In genomic region chr6:64227868-64228267, GRCh38 we compare ENCODE assay signal across 27 cellular contexts.
"Had no signal": no experiment of that assay in that cellular context is flagged by ENCODE, and none has a peak within 500 bp of the region (broad histone marks: within the 10 kb centered on the region; RNA-seq: fewer than 3 reads in every experiment).

No MANE protein-coding gene starts in this region.

- H3K4me3 ChIP-seq: left lung, lower lobe of right lung, neural progenitor cell, ovary, right atrium auricular region, right lobe of liver, smooth muscle cell, suprapubic skin, thoracic aorta, tibial artery, upper lobe of right lung had no signal

- H3K27ac ChIP-seq: left lung, lower lobe of right lung, neural progenitor cell, neutrophil, ovary, right atrium auricular region, right lobe of liver, suprapubic skin, thoracic aorta, tibial artery, upper lobe of right lung had no signal

- H3K9ac ChIP-seq: neural progenitor cell had no signal

- H3K36me3 ChIP-seq: left lung, lower lobe of right lung, neural progenitor cell, neutrophil, ovary, right atrium auricular region, right lobe of liver, suprapubic skin, thoracic aorta, tibial artery, upper lobe of right lung had no signal

- H3K9me3 ChIP-seq: left lung, lower lobe of right lung, neutrophil, ovary, right atrium auricular region, right lobe of liver, suprapubic skin, thoracic aorta, tibial artery, upper lobe of right lung had no signal

- H3K27me3 ChIP-seq: left lung, neural progenitor cell, neutrophil, ovary, right atrium auricular region, right lobe of liver, suprapubic skin, tibial artery, upper lobe of right lung had no signal

- H3K4me1 ChIP-seq: left lung, lower lobe of right lung, neural progenitor cell, right atrium auricular region, right lobe of liver, suprapubic skin, tibial artery, upper lobe of right lung had no signal

- H3K4me2 ChIP-seq: neural progenitor cell, smooth muscle cell had no signal

- H2AFZ ChIP-seq: neural progenitor cell had no signal

- FAIRE-seq: islet of Langerhans, urothelium cell line had no signal

- DNase-seq: hippocampal formation; immature natural killer cell; kidney; left colon; left lung; lower lobe of right lung; mesendoderm; naive B cell; natural killer cell; nephron progenitor cell; ovary; right lobe of liver; stimulated activated CD4-positive, alpha-beta T cell treated with anti-CD3 and anti-CD28 coated beads, Interleukin-2, amount 100 ng/mL, for 24 hours; stimulated activated CD4-positive, alpha-beta T cell treated with anti-CD3 and anti-CD28 coated beads, Interleukin-4, amount 100 ng/mL, for 1 hour; stimulated activated naive B cell treated with anti-CD40 and anti-IgM and Interleukin-4, amounts not matched to agents 10 μg/mL and 1 μg/mL and 100 μg/mL, for 72 hours; stimulated activated naive CD8-positive, alpha-beta T cell treated with anti-CD3 and anti-CD28 coated beads, Interleukin-15, Interleukin-2, amounts not matched to agents 100 U/mL and 50 U/mL, for 24 hours; tibial artery; trophoblast cell; upper lobe of right lung had no signal
